35 cellular contexts compared by ENCODE assay signal in genomic region chr13:25149670-25150069, GRCh38. TPM values are rescaled to one million over a fixed set of nuclear protein-coding genes. Genes with fewer than 3 reads are reported as not detected.
"Had no signal": no experiment of that assay in that cellular context is flagged by ENCODE, and none has a peak within 500 bp of the region (broad histone marks: within the 10 kb centered on the region; RNA-seq: fewer than 3 reads in every experiment).

No MANE protein-coding gene starts in this region.

- ATAC-seq: heart right ventricle; left lobe of liver; naive thymus-derived CD4-positive, alpha-beta T cell; sciatic nerve; stimulated activated naive CD8-positive, alpha-beta T cell treated with anti-CD3 and anti-CD28 coated beads, Interleukin-15, amount 100 ng/mL, for 72 hours had no signal

- H3K36me3 Mint-ChIP-seq: immature natural killer cell; mesothelial cell of epicardium; naive thymus-derived CD4-positive, alpha-beta T cell had no signal

- H3K27ac Mint-ChIP-seq: dendritic cell treated with granulocyte-macrophage colony-stimulating factor and Interleukin-4, amounts not matched to agents 40 ng/mL and 50 ng/mL, for 4 days; immature natural killer cell; mesothelial cell of epicardium; nephron; neural progenitor cell; progenitor cell of endocrine pancreas had no signal

- H3K9me3 ChIP-seq: colonic mucosa, esophagus squamous epithelium, right atrium auricular region, suprapubic skin, thyroid gland, vagina had no signal

- H3K4me3 Mint-ChIP-seq: dendritic cell treated with granulocyte-macrophage colony-stimulating factor and Interleukin-4, amounts not matched to agents 40 ng/mL and 50 ng/mL, for 4 days; immature natural killer cell; mesothelial cell of epicardium; naive thymus-derived CD4-positive, alpha-beta T cell; nephron; neural progenitor cell; stimulated activated naive CD8-positive, alpha-beta T cell treated with anti-CD3 and anti-CD28 coated beads, Interleukin-15, amount 100 ng/mL, for 72 hours had no signal

- H3K4me1 Mint-ChIP-seq: immature natural killer cell; naive thymus-derived CD4-positive, alpha-beta T cell; nephron; stimulated activated naive CD8-positive, alpha-beta T cell treated with anti-CD3 and anti-CD28 coated beads, Interleukin-15, amount 100 ng/mL, for 72 hours had no signal

- DNase-seq: colonic mucosa; effector memory CD4-positive, alpha-beta T cell; erythroblast; esophagus squamous epithelium; foreskin melanocyte; glutamatergic neuron; heart right ventricle; immature natural killer cell; islet precursor cell; kidney glomerular epithelial cell; mesenchymal stem cell; naive thymus-derived CD4-positive, alpha-beta T cell; stimulated activated CD4-positive, alpha-beta T cell treated with anti-CD3 and anti-CD28 coated beads, Interleukin-12 subunit alpha, Interleukin-12 subunit beta, amount 100 ng/mL, for 4 hours; stimulated activated CD4-positive, alpha-beta T cell treated with anti-CD3 and anti-CD28 coated beads, Interleukin-1b, Interleukin-23, amount 100 ng/mL, for 48 hours; stimulated activated CD4-positive, alpha-beta T cell treated with anti-CD3 and anti-CD28 coated beads, Interleukin-4, amount 100 ng/mL, for 1 hour; stimulated activated CD8-positive, alpha-beta memory T cell treated with anti-CD3 and anti-CD28 coated beads, Interleukin-4, amount 100 ng/mL, for 48 hours; stimulated activated naive CD4-positive, alpha-beta T cell; stimulated activated naive CD8-positive, alpha-beta T cell treated with anti-CD3 and anti-CD28 coated beads, Interleukin-15, amount 100 ng/mL, for 72 hours; thyroid gland; trophoblast cell had no signal

- H3K9me3 Mint-ChIP-seq: immature natural killer cell had no signal

- H3K27me3 ChIP-seq: colonic mucosa, neural progenitor cell, right atrium auricular region, thyroid gland, vagina had no signal

- H3K27ac ChIP-seq: colonic mucosa, esophagus squamous epithelium, heart right ventricle, neural progenitor cell, parathyroid adenoma, right atrium auricular region, suprapubic skin, thyroid gland, vagina had no signal

RNA-seq across cellular contexts. Expression of gene AMER2, which starts 22.4 kb away (rescaled TPM):
- total RNA-seq: esophagus squamous epithelium; heart right ventricle; left lobe of liver; liver; mucosa of gallbladder; naive thymus-derived CD4-positive, alpha-beta T cell; osteoblast; right atrium auricular region; ureter; vagina had no signal

RNA-seq across cellular contexts. Expression of gene PABPC3, which starts 53.7 kb away (rescaled TPM):
- total RNA-seq: right atrium auricular region, vagina had no signal
